Comparison of ENCODE assay signal across 8 cellular contexts in genomic region chr17:44323359-44324091, GRCh38. TPM values are rescaled to one million over a fixed set of nuclear protein-coding genes. Genes with fewer than 3 reads are reported as not detected.
A peak's percentile ranks its signal among the peaks of the same experiment; 100 is the strongest.
DNase-seq lines count a peak whose midpoint lies in the region; ATAC-seq, FAIRE-seq and TF ChIP-seq lines count a peak whose summit lies in the region.

No MANE protein-coding gene starts in this region.

- FAIRE-seq in kidney (lab: Jason Lieb, UNC): no peak

- peaks cover 6 to 29% of the 10 kb centered on the region in 2 experiments for H3K36me3 ChIP-seq in SK-N-SH (replicated peaks in 1 of 2; ENCODE audit: control insufficient read depth in 1 of 2, insufficient read depth in 2 of 2, low read length in 1 of 2)
- H3K36me3 ChIP-seq in kidney (ENCODE audit: control insufficient read depth in 1 of 2, insufficient read depth in 2 of 2, low read length in 2 of 2): peaks cover 16 to 25% of the 10 kb centered on the region in 2 donors

- no peak overlapping the region for H2AFZ ChIP-seq in SK-N-SH (ENCODE audit: low read depth)

- no peaks in the 10 kb centered on the region for H3K27me3 Mint-ChIP-seq in activated naive CD8-positive, alpha-beta T cell treated with anti-CD3 and anti-CD28 coated beads, Interleukin-2, amount 50 U/mL, for 24 hours

- H3K9ac ChIP-seq in SK-N-SH: peak overlapping the region; percentile 81
- peak overlapping the region; percentile 78 to 86 for H3K9ac ChIP-seq in kidney (ENCODE audit: low read length in 2 of 2)

- no peak overlapping the region; a peak in 1 of 4 replicates for H3K27ac ChIP-seq in SK-N-SH (ENCODE audit: low read depth in 2 of 2, low read length in 1 of 2)
- H3K27ac ChIP-seq in kidney (ENCODE audit: low read depth in 2 of 2, low read length in 2 of 2): no peak overlapping the region
- H3K27ac ChIP-seq in substantia nigra (ENCODE audit: low read depth, low read length, poor library complexity, severe bottlenecking): peak overlapping the region; percentile 78

- H3K4me3 ChIP-seq in SK-N-SH (ENCODE audit: low read depth in 2 of 2, low read length in 1 of 2) (peak overlapping the region; percentile 95 to 98), kidney (ENCODE audit: low read length in 2 of 2) (peak overlapping the region; percentile 77 to 80)

- CTCF ChIA-PET in SK-N-SH (lab: Yijun Ruan, JAX): interaction anchor here (1.3 to 2.2 kb wide), 6 partner anchors 13 to 125 kb away, joined by 3 to 11 read pairs (median 6); no protein-coding TSS in a partner anchor

- H4K20me1 ChIP-seq in SK-N-SH (ENCODE audit: insufficient read depth): no peaks in the 10 kb centered on the region

- TF ChIP-seq EP300 in SK-N-SH (IDR thresholded peaks at IDR 0.05; ENCODE audit: borderline replicate concordance in 1 of 2, low read depth in 1 of 2, low read length in 1 of 2): no peak

- H3K36me3 Mint-ChIP-seq in activated naive CD8-positive, alpha-beta T cell treated with anti-CD3 and anti-CD28 coated beads, Interleukin-2, amount 50 U/mL, for 24 hours (ENCODE audit: low read depth): peaks cover 9% of the 10 kb centered on the region

- ATAC-seq in SK-N-SH treated with all-trans-retinoic acid at 6 μM for 48 hours: no peak
- no peak for ATAC-seq in activated naive CD8-positive, alpha-beta T cell treated with anti-CD3 and anti-CD28 coated beads, Interleukin-2, amount 50 U/mL, for 24 hours
- ATAC-seq in HG03175 (IDR thresholded peaks at IDR 0.05; ENCODE audit: unreplicated experiment): no peak
- ATAC-seq in GM21367 (IDR thresholded peaks at IDR 0.05; ENCODE audit: unreplicated experiment): no peak

- no peak for TF ChIP-seq CTCF in SK-N-SH (IDR thresholded peaks at IDR 0.05)
- TF ChIP-seq CTCF in kidney (IDR thresholded peaks at IDR 0.05; ENCODE audit: borderline replicate concordance, extremely low read depth, insufficient read depth): no peak

- no peaks in the 10 kb centered on the region for H3K27me3 ChIP-seq in SK-N-SH (ENCODE audit: insufficient read depth)

- TF ChIP-seq RAD21 in SK-N-SH (IDR thresholded peaks at IDR 0.05; ENCODE audit: low read length): no peak

- 61% methylated on average over 23 of the region's 27 CpGs for WGBS in SK-N-SH (ENCODE audit: low lambda C conversion rate)

- H3K9me3 ChIP-seq in SK-N-SH (no peaks in the 10 kb centered on the region), kidney (ENCODE audit: control insufficient read depth in 1 of 2, low read length in 2 of 2) (no peaks in the 10 kb centered on the region)

- peak overlapping the region; percentile 99 for H3K4me2 ChIP-seq in SK-N-SH

- no peaks in the 10 kb centered on the region for H3K9me2 ChIP-seq in SK-N-SH

- DNase-seq in SK-N-SH (no peak), kidney (no peak), substantia nigra (lab: John Stamatoyannopoulos, UW) (no peak), COLO829 (ENCODE audit: low spot score) (no peak)
- no peak for DNase-seq in activated naive CD8-positive, alpha-beta T cell treated with anti-CD3 and anti-CD28 coated beads, Interleukin-2, amount 50 U/mL, for 24 hours

- H3K4me1 ChIP-seq in SK-N-SH (ENCODE audit: control insufficient read depth in 1 of 2, insufficient read depth in 2 of 2, low read depth in 1 of 2, low read length in 1 of 2): peaks cover 0 to 10% of the 10 kb centered on the region in 2 experiments; a peak in 1 of 4 replicates
- peaks cover 0 to 14% of the 10 kb centered on the region in 2 donors for H3K4me1 ChIP-seq in kidney (ENCODE audit: control insufficient read depth in 1 of 2, insufficient read depth in 1 of 2, low read depth in 1 of 2, low read length in 2 of 2)

- peak overlapping the region; percentile 83 for H3K4me3 Mint-ChIP-seq in activated naive CD8-positive, alpha-beta T cell treated with anti-CD3 and anti-CD28 coated beads, Interleukin-2, amount 50 U/mL, for 24 hours

- peaks cover 4% of the 10 kb centered on the region for H3F3A ChIP-seq in SK-N-SH (replicated peaks; ENCODE audit: insufficient read depth)

- H3K27ac Mint-ChIP-seq in activated naive CD8-positive, alpha-beta T cell treated with anti-CD3 and anti-CD28 coated beads, Interleukin-2, amount 50 U/mL, for 24 hours: peak overlapping the region; percentile 73

- H3K4me1 Mint-ChIP-seq in activated naive CD8-positive, alpha-beta T cell treated with anti-CD3 and anti-CD28 coated beads, Interleukin-2, amount 50 U/mL, for 24 hours: peaks cover 32% of the 10 kb centered on the region

- H3K79me2 ChIP-seq in SK-N-SH (ENCODE audit: insufficient read depth): peaks cover 12% of the 10 kb centered on the region

- POLR2A ChIA-PET in SK-N-SH (lab: Yijun Ruan, JAX): interaction anchor here (1.3 to 1.9 kb wide), 2 partner anchors 14 to 103 kb away, joined by 5 to 11 read pairs; partner anchors contain the start of gene RUNDC3A

- H3K9me3 Mint-ChIP-seq in activated naive CD8-positive, alpha-beta T cell treated with anti-CD3 and anti-CD28 coated beads, Interleukin-2, amount 50 U/mL, for 24 hours: no peaks in the 10 kb centered on the region

- intact Hi-C loops in kidney (cut with DNase I): no loop called here

TF ChIP-seq in SK-N-SH, 30 proteins besides CTCF, POLR2A, EP300 and RAD21 (continues in another document):
- TF ChIP-seq SMC3 (IDR thresholded peaks at IDR 0.05; ENCODE audit: low read depth, low read length) (no peak), MEF2A (IDR thresholded peaks at IDR 0.05; ENCODE audit: borderline replicate concordance, low read depth) (no peak), JUND (IDR thresholded peaks at IDR 0.05) (no peak), PBX3 (IDR thresholded peaks at IDR 0.05) (no peak), POLR2AphosphoS5 (IDR thresholded peaks at IDR 0.05; ENCODE audit: low read depth, low read length) (no peak), GABPA (IDR thresholded peaks at IDR 0.05; ENCODE audit: low read depth) (no peak)

TF ChIP-seq in SK-N-SH treated with all-trans-retinoic acid at 6 μM for 48 hours, 23 proteins besides CTCF, POLR2A, EP300 and RAD21 (continues in another document):
- TF ChIP-seq ZNF8 (CRISPR knock-in tag; IDR thresholded peaks at IDR 0.05) (no peak), ZNF565 (CRISPR knock-in tag; conservative IDR thresholded peaks at IDR 0.05; ENCODE audit: low read depth) (no peak), ZNF70 (CRISPR knock-in tag; IDR thresholded peaks at IDR 0.05) (no peak), SNAI2 (CRISPR knock-in tag; IDR thresholded peaks at IDR 0.05) (no peak), ARNTL (CRISPR knock-in tag; IDR thresholded peaks at IDR 0.05; ENCODE audit: borderline replicate concordance, low read depth) (no peak), TOX (CRISPR knock-in tag; IDR thresholded peaks at IDR 0.05; ENCODE audit: borderline replicate concordance) (no peak), ZFP3 (CRISPR knock-in tag; IDR thresholded peaks at IDR 0.05) (no peak), ZC3H10 (CRISPR knock-in tag; IDR thresholded peaks at IDR 0.05) (no peak)
- TF ChIP-seq, protein P1, sequence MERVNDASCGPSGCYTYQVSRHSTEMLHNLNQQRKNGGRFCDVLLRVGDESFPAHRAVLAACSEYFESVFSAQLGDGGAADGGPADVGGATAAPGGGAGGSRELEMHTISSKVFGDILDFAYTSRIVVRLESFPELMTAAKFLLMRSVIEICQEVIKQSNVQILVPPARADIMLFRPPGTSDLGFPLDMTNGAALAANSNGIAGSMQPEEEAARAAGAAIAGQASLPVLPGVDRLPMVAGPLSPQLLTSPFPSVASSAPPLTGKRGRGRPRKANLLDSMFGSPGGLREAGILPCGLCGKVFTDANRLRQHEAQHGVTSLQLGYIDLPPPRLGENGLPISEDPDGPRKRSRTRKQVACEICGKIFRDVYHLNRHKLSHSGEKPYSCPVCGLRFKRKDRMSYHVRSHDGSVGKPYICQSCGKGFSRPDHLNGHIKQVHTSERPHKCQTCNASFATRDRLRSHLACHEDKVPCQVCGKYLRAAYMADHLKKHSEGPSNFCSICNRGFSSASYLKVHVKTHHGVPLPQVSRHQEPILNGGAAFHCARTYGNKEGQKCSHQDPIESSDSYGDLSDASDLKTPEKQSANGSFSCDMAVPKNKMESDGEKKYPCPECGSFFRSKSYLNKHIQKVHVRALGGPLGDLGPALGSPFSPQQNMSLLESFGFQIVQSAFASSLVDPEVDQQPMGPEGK (CRISPR knock-in tag; IDR thresholded peaks at IDR 0.05; ENCODE audit: borderline replicate concordance): no peak

RNA-seq across cellular contexts. Expression of gene SLC25A39, which starts 1.1 kb away (rescaled TPM):
- polyA plus RNA-seq in SK-N-SH (2012; rRNA removed) (106 and 131 TPM in 2 replicates), kidney (ENCODE audit: insufficient read depth, low read depth, low replicate concordance) (389 TPM)
- 58.4 and 82.3 TPM in 2 replicates for polyA plus RNA-seq in SK-N-SH (2012; cell fraction: cytosol; rRNA removed)
- 260 and 343 TPM in 2 replicates for polyA plus RNA-seq in SK-N-SH (2012; cell fraction: nucleus; rRNA removed)
- 107 TPM for total RNA-seq in kidney

RNA-seq across cellular contexts. Expression of gene RUNDC3A, which starts 15.1 kb away (rescaled TPM):
- polyA plus RNA-seq in SK-N-SH (2012; rRNA removed): 8.9 and 11.0 TPM in 2 replicates
- polyA plus RNA-seq in SK-N-SH (2012; cell fraction: cytosol; rRNA removed): 5.8 and 7.9 TPM in 2 replicates
- polyA plus RNA-seq in SK-N-SH (2012; cell fraction: nucleus; rRNA removed): 21.4 and 28.5 TPM in 2 replicates
- total RNA-seq in kidney: 2.2 TPM
- polyA plus RNA-seq in kidney (ENCODE audit: insufficient read depth, low read depth, low replicate concordance): 6.4 TPM

RNA-seq across cellular contexts. Expression of gene GRN, which starts 21.6 kb away (rescaled TPM):
- polyA plus RNA-seq in SK-N-SH (2012; rRNA removed) (360 and 442 TPM in 2 replicates), kidney (ENCODE audit: insufficient read depth, low read depth, low replicate concordance) (235 TPM)
- 126 and 213 TPM in 2 replicates for polyA plus RNA-seq in SK-N-SH (2012; cell fraction: cytosol; rRNA removed)
- 427 and 781 TPM in 2 replicates for polyA plus RNA-seq in SK-N-SH (2012; cell fraction: nucleus; rRNA removed)
- 353 TPM for total RNA-seq in kidney

RNA-seq across cellular contexts. Expression of gene FAM171A2, which starts 40.1 kb away (rescaled TPM):
- polyA plus RNA-seq in SK-N-SH (2012; rRNA removed) (4.8 and 4.9 TPM in 2 replicates), kidney (ENCODE audit: insufficient read depth, low read depth, low replicate concordance) (1.6 TPM)
- polyA plus RNA-seq in SK-N-SH (2012; cell fraction: cytosol; rRNA removed): 1.8 and 3.6 TPM in 2 replicates
- polyA plus RNA-seq in SK-N-SH (2012; cell fraction: nucleus; rRNA removed): 4.0 and 4.5 TPM in 2 replicates
- total RNA-seq in kidney: 0.94 TPM

RNA-seq across cellular contexts. Expression of gene SLC4A1, which starts 55.6 kb away (rescaled TPM):
- polyA plus RNA-seq in SK-N-SH (2012; rRNA removed): not detected in 2 replicates
- polyA plus RNA-seq in SK-N-SH (2012; cell fraction: cytosol; rRNA removed): not detected in 2 replicates
- polyA plus RNA-seq in SK-N-SH (2012; cell fraction: nucleus; rRNA removed): 0.08 TPM in 1 of 2 replicates, not detected in the other
- total RNA-seq in kidney: 2.1 TPM
- 201 TPM for polyA plus RNA-seq in kidney (ENCODE audit: insufficient read depth, low read depth, low replicate concordance)
